Comparison of ENCODE assay signal across 1 cellular context in genomic region chr3:158109804-158110657, GRCh38.
TF ChIP-seq lines count a peak whose summit lies in the region.

Gene RSRC1, plus strand, starts transcription at chr3:158110089. Its CDS starts 12,016 bp downstream, at chr3:158122105.

TF ChIP-seq in HEK293, 187 proteins besides CTCF, POLR2A, EP300 and RAD21 (continued from another document):
- TF ChIP-seq PRDM10 (tag by site-specific recombination; IDR thresholded peaks at IDR 0.05) (peak; percentile 82), ZNF311 (tag by site-specific recombination; IDR thresholded peaks at IDR 0.05; ENCODE audit: borderline replicate concordance) (no peak), SP7 (tag by site-specific recombination; IDR thresholded peaks at IDR 0.05) (peak; percentile 76), TSHZ1 (tag by site-specific recombination; IDR thresholded peaks at IDR 0.05; ENCODE audit: borderline replicate concordance) (peak; percentile 86), ZSCAN5A (tag by site-specific recombination; IDR thresholded peaks at IDR 0.05) (no peak), ZNF548 (tag by site-specific recombination; IDR thresholded peaks at IDR 0.05) (no peak), ZNF175 (tag by site-specific recombination; IDR thresholded peaks at IDR 0.05) (no peak), ZBTB44 (tag by site-specific recombination; IDR thresholded peaks at IDR 0.05) (no peak), ZNF239 (tag by site-specific recombination; IDR thresholded peaks at IDR 0.05) (no peak), ZNF138 (tag by site-specific recombination; IDR thresholded peaks at IDR 0.05; ENCODE audit: borderline replicate concordance) (no peak), ZNF26 (tag by site-specific recombination; IDR thresholded peaks at IDR 0.05) (no peak), MZF1 (tag by site-specific recombination; IDR thresholded peaks at IDR 0.05; ENCODE audit: borderline replicate concordance) (no peak), ZNF555 (tag by site-specific recombination; conservative IDR thresholded peaks at IDR 0.05) (no peak), HOXA7 (CRISPR knock-in tag; IDR thresholded peaks at IDR 0.05; ENCODE audit: borderline replicate concordance) (no peak), KLF16 (tag by site-specific recombination; IDR thresholded peaks at IDR 0.05) (0 out of 2 replicates have a peak, but pooled peaks have one; percentile 42), ZNF707 (tag by site-specific recombination; IDR thresholded peaks at IDR 0.05) (no peak), ZNF132 (tag by site-specific recombination; IDR thresholded peaks at IDR 0.05; ENCODE audit: borderline replicate concordance) (no peak), ZNF37A (tag by site-specific recombination; IDR thresholded peaks at IDR 0.05) (no peak), MYNN (tag by site-specific recombination; IDR thresholded peaks at IDR 0.05; ENCODE audit: borderline replicate concordance) (no peak), ZNF830 (tag by site-specific recombination; IDR thresholded peaks at IDR 0.05; ENCODE audit: low read depth) (no peak), ZNF133 (tag by site-specific recombination; IDR thresholded peaks at IDR 0.05) (no peak), ZFP69B (tag by site-specific recombination; IDR thresholded peaks at IDR 0.05) (no peak), ZNF10 (tag by site-specific recombination; IDR thresholded peaks at IDR 0.05) (0 out of 2 replicates have a peak, but pooled peaks have one; percentile 37)
